ENCODE assay signal across 24 cellular contexts in genomic region chr1:6690186-6690585, GRCh38.
"Had no signal": no experiment of that assay in that cellular context is flagged by ENCODE, and none has a peak within 500 bp of the region (broad histone marks: within the 10 kb centered on the region; RNA-seq: fewer than 3 reads in every experiment).

No MANE protein-coding gene starts in this region.

- H3K4me3 ChIP-seq: coronary artery, heart left ventricle, hepatocyte, ovary, psoas muscle, right lobe of liver, smooth muscle cell, stomach, tibial artery had no signal

- H2AFZ ChIP-seq: hepatocyte had no signal

- H3K9me3 ChIP-seq: heart left ventricle, ovary, psoas muscle, right lobe of liver, stomach, tibial artery had no signal

- H3K27me3 ChIP-seq: heart left ventricle, hepatocyte, ovary, right lobe of liver, stomach, tibial artery had no signal

- FAIRE-seq: endometrium, frontal cortex, kidney had no signal

- DNase-seq: dermis blood vessel endothelial cell; effector memory CD4-positive, alpha-beta T cell; heart left ventricle; kidney; mammary epithelial cell; naive thymus-derived CD8-positive, alpha-beta T cell; occipital lobe; ovary; posterior cingulate gyrus; psoas muscle; right lobe of liver; stimulated activated CD4-positive, alpha-beta T cell treated with anti-CD3 and anti-CD28 coated beads, Interleukin-12 subunit alpha, Interleukin-12 subunit beta, amount 100 ng/mL, for 4 hours; stimulated activated CD4-positive, alpha-beta T cell treated with anti-CD3 and anti-CD28 coated beads, Interleukin-1b, Interleukin-23, amount 100 ng/mL, for 48 hours; stimulated activated CD4-positive, alpha-beta T cell treated with anti-CD3 and anti-CD28 coated beads, Interleukin-4, amount 100 ng/mL, for 1 hour; stimulated activated CD8-positive, alpha-beta memory T cell treated with anti-CD3 and anti-CD28 coated beads, Interleukin-4, amount 100 ng/mL, for 48 hours; stimulated activated naive CD4-positive, alpha-beta T cell treated with Interleukin-2 at 50 U/mL for 16 hours; stomach; tibial artery had no signal

- H3K4me1 ChIP-seq: right lobe of liver, tibial artery had no signal

- ATAC-seq: heart left ventricle; left lobe of liver; naive thymus-derived CD8-positive, alpha-beta T cell; psoas muscle; right lobe of liver had no signal

- H3K27ac ChIP-seq: coronary artery, heart left ventricle, hepatocyte, ovary, psoas muscle, right lobe of liver, stomach, tibial artery had no signal

- H3K4me2 ChIP-seq: hepatocyte, smooth muscle cell had no signal

- H3K36me3 ChIP-seq: heart left ventricle, ovary, right lobe of liver, tibial artery had no signal
